In the genomic region with DNA sequence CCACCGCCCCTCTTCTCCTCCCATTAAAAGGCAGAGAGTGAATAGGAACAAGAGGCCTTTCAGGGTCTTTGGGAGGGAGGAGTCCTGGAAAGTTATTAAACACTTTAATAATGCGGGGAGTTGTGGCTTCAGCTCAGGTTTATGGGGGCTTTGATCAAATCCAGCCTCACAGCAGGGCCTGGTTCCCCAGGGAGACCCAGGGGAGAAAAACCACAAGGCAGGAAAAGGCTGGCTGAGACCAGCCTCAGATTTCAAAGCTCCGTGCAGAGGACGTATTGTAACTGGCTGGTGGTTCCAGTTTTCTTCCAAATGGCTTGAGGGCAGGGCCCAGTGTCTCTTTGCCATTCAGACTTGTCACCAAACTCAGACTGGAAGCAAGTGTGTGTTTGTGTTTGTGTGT, we compare ENCODE assay signal across 24 cellular contexts.
DNase-seq lines count a peak whose midpoint lies in the region; ATAC-seq, FAIRE-seq and TF ChIP-seq lines count a peak whose summit lies in the region.
"Had no signal": no experiment of that assay in that cellular context is flagged by ENCODE, and none has a peak within 500 bp of the region (broad histone marks: within the 10 kb centered on the region; RNA-seq: fewer than 3 reads in every experiment).

No MANE protein-coding gene starts in this region.

- no peak for TF ChIP-seq POLR2A in HCT116 (IDR thresholded peaks at IDR 0.05; ENCODE audit: borderline replicate concordance, extremely low read depth, insufficient read depth, insufficient read length)
- TF ChIP-seq POLR2A in HepG2 (IDR thresholded peaks at IDR 0.05; ENCODE audit: insufficient read depth in 1 of 2, low read depth in 2 of 2, low read length in 2 of 2) = no peak

- H3K4me3 Mint-ChIP-seq in mesothelial cell of epicardium = no peak overlapping the region
- H3K4me3 Mint-ChIP-seq: effector memory CD8-positive, alpha-beta T cell had no signal

- H3K27ac ChIP-seq in ACC112 (ENCODE audit: low read depth, low read length) = peak overlapping the region; percentile 98
- no peak overlapping the region for H3K27ac ChIP-seq in HCT116 (ENCODE audit: low read depth, low read length)
- no peak overlapping the region for H3K27ac ChIP-seq in HepG2 (ENCODE audit: extremely low read length, insufficient read depth, low read length)
- H3K27ac ChIP-seq: adrenal gland, heart right ventricle, KMS-11, right lobe of liver, uterus had no signal

- no peaks in the 10 kb centered on the region for H3K27me3 ChIP-seq in ACC112 (ENCODE audit: insufficient read depth, low read length)
- H3K27me3 ChIP-seq in HCT116 (ENCODE audit: insufficient read depth, low read length) = no peaks in the 10 kb centered on the region
- H3K27me3 ChIP-seq in MG63 = no peaks in the 10 kb centered on the region
- H3K27me3 ChIP-seq in HepG2 (ENCODE audit: control insufficient read depth in 1 of 2, insufficient read depth in 2 of 2, low read length in 2 of 2) = peaks cover 6 to 33% of the 10 kb centered on the region in 2 experiments; a peak in 4 of 5 replicates
- H3K27me3 ChIP-seq: adrenal gland, right lobe of liver, uterus had no signal

- no peaks in the 10 kb centered on the region for H3K36me3 Mint-ChIP-seq in mesothelial cell of epicardium

- H3K36me3 ChIP-seq in ACC112 (ENCODE audit: insufficient read depth, low read length) (no peaks in the 10 kb centered on the region), HCT116 (ENCODE audit: control insufficient read depth in 1 of 2, insufficient read depth in 2 of 2, low read length in 2 of 2) (no peaks in the 10 kb centered on the region), MG63 (no peaks in the 10 kb centered on the region), HepG2 (replicated peaks in 1 of 2; ENCODE audit: control insufficient read depth in 1 of 2, insufficient read depth in 2 of 2, low read length in 2 of 2) (no peaks in the 10 kb centered on the region)
- H3K36me3 ChIP-seq: adrenal gland, heart right ventricle, right lobe of liver, uterus had no signal

- RAD21 ChIA-PET in HCT116 (lab: Charles Lee; ENCODE audit: low non-redundant PET in 1 of 2, low total read pairs in 2 of 2, uncharacterized antibody in 2 of 2, unreplicated experiment in 2 of 2) = no interaction called here

- peaks cover 43% of the 10 kb centered on the region for H3K4me1 Mint-ChIP-seq in mesothelial cell of epicardium

- no TSS peak for BruUV-seq in HCT116 (replicated peaks; lab: Mats Ljungman, UMichigan)
- no TSS peak for BruUV-seq in HepG2 (replicated peaks; lab: Mats Ljungman, UMichigan)

- H3K9me2 ChIP-seq in HCT116 (ENCODE audit: insufficient read depth) = no peaks in the 10 kb centered on the region

- H3K4me1 ChIP-seq in ACC112 (ENCODE audit: control insufficient read depth, insufficient read depth, low read length, unreplicated experiment) (peaks cover 41% of the 10 kb centered on the region), HCT116 (ENCODE audit: control insufficient read depth in 1 of 2, insufficient read depth in 2 of 2, low read length in 2 of 2) (peaks cover 10 to 38% of the 10 kb centered on the region in 2 experiments), HepG2 (ENCODE audit: insufficient read depth, low read length) (no peaks in the 10 kb centered on the region)
- H3K4me1 ChIP-seq: adrenal gland, heart right ventricle, right lobe of liver, uterus had no signal

- no peak overlapping the region for H2AFZ ChIP-seq in ACC112 (ENCODE audit: low read length, unreplicated experiment)
- no peak overlapping the region for H2AFZ ChIP-seq in HCT116 (ENCODE audit: low read depth, low read length, poor library complexity, severe bottlenecking)
- no peak overlapping the region for H2AFZ ChIP-seq in HepG2 (ENCODE audit: low read length)

- no peak overlapping the region for H3K9ac ChIP-seq in HCT116 (ENCODE audit: low read length)
- no peak overlapping the region for H3K9ac ChIP-seq in HepG2 (ENCODE audit: insufficient read depth, low read depth, low read length)
- H3K9ac ChIP-seq: KMS-11 had no signal

- no peaks in the 10 kb centered on the region for H3K9me3 Mint-ChIP-seq in mesothelial cell of epicardium
- H3K9me3 Mint-ChIP-seq: activated T-helper 2 cell treated with anti-CD3 and anti-CD28 coated beads, Interferon-gamma antibody, Interleukin-2, Interleukin-4, amounts not matched to agents 10 μg/mL and 5 μg/mL and 100 μg/mL, durations not matched to agents 14 hours and 24 hours and 36 hours; effector memory CD8-positive, alpha-beta T cell had no signal

- DNase-seq in HCT116 (ENCODE audit: low read depth, low spot score) = no peak
- peak; percentile 72 for DNase-seq in astrocyte of the hippocampus (ENCODE audit: low read depth, low spot score)
- no peak for DNase-seq in mesothelial cell of epicardium (ENCODE audit: low spot score in 2 of 2, unreplicated experiment in 2 of 2)
- no peak for DNase-seq in activated naive CD4-positive, alpha-beta T cell treated with anti-CD3 and anti-CD28 coated beads, Interleukin-2, amount 50 U/mL, for 16 hours
- DNase-seq in MG63 = no peak
- no peak for DNase-seq in HepG2 (ENCODE audit: low spot score)
- DNase-seq: activated CD4-positive, CD25-positive, alpha-beta regulatory T cell treated with anti-CD3 and anti-CD28 coated beads, Interleukin-2, amount 50 U/mL, for 72 hours; adrenal gland; COR-L47; effector memory CD8-positive, alpha-beta T cell; GOT3; heart right ventricle; NCI-H1417; nucleus accumbens; right lobe of liver; uterus had no signal

- no peaks in the 10 kb centered on the region for H3K27me3 Mint-ChIP-seq in mesothelial cell of epicardium (ENCODE audit: low read depth)

- H3K4me3 ChIP-seq in ACC112 (ENCODE audit: low read depth, low read length) = peak overlapping the region; percentile 12; the same call in 1 of the 2 replicates
- H3K4me3 ChIP-seq in HCT116 (replicated peaks in 1 of 2; ENCODE audit: low read depth in 1 of 2, low read length in 2 of 2) = no peak overlapping the region
- H3K4me3 ChIP-seq in MG63 = no peak overlapping the region
- no peak overlapping the region for H3K4me3 ChIP-seq in HepG2 (replicated peaks in 1 of 3; ENCODE audit: insufficient read depth in 1 of 3, low read depth in 2 of 3, low read length in 3 of 3)
- H3K4me3 ChIP-seq: adrenal gland, GM12878, heart right ventricle, right lobe of liver, uterus had no signal

- in situ Hi-C loops in HepG2 (cut with HindIII; ENCODE audit: extremely low pct_ligation_motif_present, low pct_unique_long_range_greater_than_20kb) = no loop called here

- no peaks in the 10 kb centered on the region for H4K20me1 ChIP-seq in HCT116 (ENCODE audit: insufficient read depth)
- no peaks in the 10 kb centered on the region for H4K20me1 ChIP-seq in HepG2 (ENCODE audit: insufficient read depth, low read length)

- 15% methylated on average over 4 of the region's 4 CpGs for WGBS in HepG2 (ENCODE audit: low lambda C conversion rate)

- no peak overlapping the region for H3K4me2 ChIP-seq in HCT116 (ENCODE audit: low read length)
- H3K4me2 ChIP-seq in HepG2 (ENCODE audit: low read depth, low read length) = no peak overlapping the region
- H3K4me2 ChIP-seq: KMS-11 had no signal

- no peaks in the 10 kb centered on the region for H3K79me2 ChIP-seq in ACC112 (ENCODE audit: control insufficient read depth, insufficient read depth, low read length, unreplicated experiment)
- no peaks in the 10 kb centered on the region for H3K79me2 ChIP-seq in HCT116 (ENCODE audit: insufficient read depth, low read length)
- no peaks in the 10 kb centered on the region for H3K79me2 ChIP-seq in HepG2 (ENCODE audit: insufficient read depth, low read length)

- FAIRE-seq in HepG2 (lab: Jason Lieb, UNC) = no peak
- FAIRE-seq: G401.6, GM12878, keratinocyte had no signal

- no peaks in the 10 kb centered on the region for H3K9me3 ChIP-seq in HCT116 (ENCODE audit: control insufficient read depth in 1 of 2, insufficient read depth in 1 of 2, low read depth in 1 of 2, low read length in 2 of 2)
- no peaks in the 10 kb centered on the region for H3K9me3 ChIP-seq in MG63
- no peaks in the 10 kb centered on the region for H3K9me3 ChIP-seq in HepG2 (ENCODE audit: low read length)
- H3K9me3 ChIP-seq: adrenal gland, heart right ventricle, right lobe of liver, uterus had no signal

- no peak for TF ChIP-seq EP300 in HepG2 (IDR thresholded peaks at IDR 0.05; ENCODE audit: low read depth in 2 of 2, low read length in 2 of 2)
- TF ChIP-seq EP300 in HepG2 (CRISPR knock-in tag; IDR thresholded peaks at IDR 0.05; ENCODE audit: borderline replicate concordance) = no peak

- CTCF ChIA-PET in HCT116 (lab: Charles Lee) = no interaction called here
- CTCF ChIA-PET in HepG2 (lab: Yijun Ruan, JAX; ENCODE audit: low intra/inter-chr PET ratio, low total read pairs) = no interaction called here

- H3K27ac Mint-ChIP-seq in mesothelial cell of epicardium = peak overlapping the region; percentile 50
- H3K27ac Mint-ChIP-seq: activated T-helper 2 cell treated with anti-CD3 and anti-CD28 coated beads, Interferon-gamma antibody, Interleukin-2, Interleukin-4, amounts not matched to agents 10 μg/mL and 5 μg/mL and 100 μg/mL, durations not matched to agents 14 hours and 24 hours and 36 hours; effector memory CD8-positive, alpha-beta T cell had no signal

- POLR2A ChIA-PET in HCT116 (lab: Charles Lee) (no interaction called here), HepG2 (lab: Yijun Ruan, JAX) (no interaction called here)

- ATAC-seq in HCT116 (no peak), HG03442 (IDR thresholded peaks at IDR 0.05; ENCODE audit: unreplicated experiment) (no peak), HepG2 (no peak)
- ATAC-seq: effector memory CD8-positive, alpha-beta T cell; GM12878; heart right ventricle; right lobe of liver; Right ventricle myocardium inferior had no signal

- intact Hi-C loops in HCT116 (cut with micrococcal nuclease) = no loop called here
- intact Hi-C loops in HepG2 (cut with micrococcal nuclease; ENCODE audit: unreplicated experiment) = no loop called here

- TF ChIP-seq CTCF in HCT116 (IDR thresholded peaks at IDR 0.05 in 2 of 3, conservative IDR thresholded peaks at IDR 0.05 in 1 of 3; ENCODE audit: borderline replicate concordance in 1 of 3, insufficient read depth in 1 of 3, low read depth in 2 of 3, low read length in 2 of 3) (no peak), mesothelial cell of epicardium (IDR thresholded peaks at IDR 0.05; ENCODE audit: unreplicated experiment) (no peak), HepG2 (CRISPR knock-in tag; IDR thresholded peaks at IDR 0.05) (no peak)

- TF ChIP-seq RAD21 in HCT116 (IDR thresholded peaks at IDR 0.05; ENCODE audit: low read depth) = no peak
- TF ChIP-seq RAD21 in HepG2 (CRISPR knock-in tag; IDR thresholded peaks at IDR 0.05) = no peak

TF ChIP-seq in HCT116, 20 proteins besides CTCF, POLR2A, EP300 and RAD21 (continues in another document):
- peak; percentile 21 for TF ChIP-seq TCF7L2 (IDR thresholded peaks at IDR 0.05; ENCODE audit: borderline replicate concordance, extremely low read depth, insufficient read depth, insufficient read length)

TF ChIP-seq in HepG2, 621 proteins besides CTCF, POLR2A, EP300 and RAD21:
- TF ChIP-seq ASH2L (IDR thresholded peaks at IDR 0.05; ENCODE audit: insufficient read length, low read depth, low read length) (no peak), NR1H2 (CRISPR knock-in tag; IDR thresholded peaks at IDR 0.05; ENCODE audit: borderline replicate concordance, low read depth) (no peak), KMT2A (CRISPR knock-in tag; IDR thresholded peaks at IDR 0.05) (no peak)
